In the genomic region with DNA sequence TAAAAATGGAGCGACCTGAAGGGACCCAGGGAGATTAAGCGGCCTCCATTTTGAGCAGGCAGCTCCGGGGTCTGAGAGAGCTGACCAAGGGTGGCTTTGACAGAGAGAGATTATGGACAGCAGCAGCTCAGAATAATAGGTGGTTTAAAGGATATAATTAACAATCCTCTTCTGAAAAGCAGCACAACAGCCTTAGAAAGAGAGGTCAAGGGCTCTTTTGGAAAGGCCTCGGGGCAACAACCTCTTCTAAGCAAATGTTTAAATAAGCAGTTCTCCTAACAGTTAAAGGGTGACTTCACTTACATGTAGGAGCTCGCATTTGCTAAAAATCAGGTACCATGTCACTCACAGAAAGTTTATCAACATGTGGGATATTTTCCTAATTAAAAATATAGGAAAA, we compare ENCODE assay signal across 18 cellular contexts.
A peak's percentile ranks its signal among the peaks of the same experiment; 100 is the strongest.
DNase-seq lines count a peak whose midpoint lies in the region; ATAC-seq, FAIRE-seq and TF ChIP-seq lines count a peak whose summit lies in the region.
"Had no signal": no experiment of that assay in that cellular context is flagged by ENCODE, and none has a peak within 500 bp of the region (broad histone marks: within the 10 kb centered on the region; RNA-seq: fewer than 3 reads in every experiment).

No MANE protein-coding gene starts in this region.

- no peaks in the 10 kb centered on the region for H3K4me1 ChIP-seq in uterus
- H3K4me1 ChIP-seq: left ventricle myocardium inferior had no signal

- TF ChIP-seq POLR2A in uterus (IDR thresholded peaks at IDR 0.05): no peak
- TF ChIP-seq POLR2A in H54 (IDR thresholded peaks at IDR 0.05; ENCODE audit: low read depth, low read length): no peak

- no peak for TF ChIP-seq CTCF in uterus (IDR thresholded peaks at IDR 0.05)

- intact Hi-C loops in uterus (cut with DNase I; ENCODE audit: low total_unique reads): no loop called here

- no peaks in the 10 kb centered on the region for H3K27me3 ChIP-seq in uterus
- H3K27me3 ChIP-seq: tibial artery had no signal

- no peak for ATAC-seq in activated CD8-positive, alpha-beta memory T cell treated with anti-CD3 and anti-CD28 coated beads, Interleukin-2, amount 10 ng/mL, durations not matched to agents 7 days and 5 days
- peak; percentile 84 for ATAC-seq in left lobe of liver
- ATAC-seq: activated CD8-positive, alpha-beta T cell treated with anti-CD3 and anti-CD28 coated beads, Interleukin-2, amount 10 ng/mL, durations not matched to agents 7 days and 5 days; natural killer cell treated with Interleukin-12 subunit alpha and Interleukin-12 subunit beta and Interleukin-15 and Interleukin-18, amount 100 ng/mL, for 72 hours; right cardiac atrium had no signal

- no peak overlapping the region for H3K4me3 ChIP-seq in uterus
- H3K4me3 ChIP-seq: left ventricle myocardium inferior, tibial artery had no signal

- CTCF ChIA-PET in activated CD8-positive, alpha-beta memory T cell treated with anti-CD3 and anti-CD28 coated beads, Interleukin-2, amount 10 ng/mL, durations not matched to agents 7 days and 5 days (lab: Charles Lee): no interaction called here

- no peak for DNase-seq in activated CD8-positive, alpha-beta memory T cell treated with anti-CD3 and anti-CD28 coated beads, Interleukin-2, amount 10 ng/mL, durations not matched to agents 7 days and 5 days
- no peak for DNase-seq in activated CD8-positive, alpha-beta memory T cell treated with anti-CD3 and anti-CD28 coated beads for 24 hours
- DNase-seq in RPMI7951 (ENCODE audit: low read depth) (peak; percentile 37), left lobe of liver (ENCODE audit: low spot score) (no peak), uterus (no peak), HTR-8/SVneo (ENCODE audit: insufficient read length, low spot score) (no peak), H54 (ENCODE audit: insufficient read length, low spot score) (no peak)
- no peak for DNase-seq in stimulated activated CD4-positive, alpha-beta T cell treated with anti-CD3 and anti-CD28 coated beads, Interleukin-4, amount 100 ng/mL, for 4 hours
- DNase-seq: activated CD8-positive, alpha-beta T cell treated with anti-CD3 and anti-CD28 coated beads, Interleukin-2, amount 10 ng/mL, durations not matched to agents 7 days and 5 days; activated gamma-delta T cell; hippocampal formation; left ventricle myocardium inferior; NCI-H2171; right cardiac atrium; stimulated activated CD4-positive, alpha-beta T cell treated with anti-CD3 and anti-CD28 coated beads, Interleukin-2, amount 100 ng/mL, for 24 hours; tibial artery had no signal

- H3K4me1 Mint-ChIP-seq in activated CD8-positive, alpha-beta memory T cell treated with anti-CD3 and anti-CD28 coated beads, Interleukin-2, amount 10 ng/mL, durations not matched to agents 7 days and 5 days: peaks cover 20% of the 10 kb centered on the region

- H3K36me3 ChIP-seq in uterus: no peaks in the 10 kb centered on the region
- H3K36me3 ChIP-seq: left ventricle myocardium inferior, tibial artery had no signal

- peaks cover 6% of the 10 kb centered on the region for H3K27me3 Mint-ChIP-seq in activated CD8-positive, alpha-beta memory T cell treated with anti-CD3 and anti-CD28 coated beads, Interleukin-2, amount 10 ng/mL, durations not matched to agents 7 days and 5 days

- H3K27ac ChIP-seq in uterus: peak overlapping the region; percentile 44 to 55
- H3K27ac ChIP-seq: left ventricle myocardium inferior, tibial artery had no signal

- no peaks in the 10 kb centered on the region for H3K9me3 Mint-ChIP-seq in activated CD8-positive, alpha-beta memory T cell treated with anti-CD3 and anti-CD28 coated beads, Interleukin-2, amount 10 ng/mL, durations not matched to agents 7 days and 5 days (ENCODE audit: low read depth)
- H3K9me3 Mint-ChIP-seq: natural killer cell treated with Interleukin-12 subunit alpha and Interleukin-12 subunit beta and Interleukin-15 and Interleukin-18, amount 100 ng/mL, for 72 hours had no signal

- no peak overlapping the region for H3K4me3 Mint-ChIP-seq in activated CD8-positive, alpha-beta memory T cell treated with anti-CD3 and anti-CD28 coated beads, Interleukin-2, amount 10 ng/mL, durations not matched to agents 7 days and 5 days
- H3K4me3 Mint-ChIP-seq: activated CD8-positive, alpha-beta T cell treated with anti-CD3 and anti-CD28 coated beads, Interleukin-2, amount 10 ng/mL, durations not matched to agents 7 days and 5 days; brain; natural killer cell treated with Interleukin-12 subunit alpha and Interleukin-12 subunit beta and Interleukin-15 and Interleukin-18, amount 100 ng/mL, for 72 hours had no signal

- no peaks in the 10 kb centered on the region for H3K36me3 Mint-ChIP-seq in activated CD8-positive, alpha-beta memory T cell treated with anti-CD3 and anti-CD28 coated beads, Interleukin-2, amount 10 ng/mL, durations not matched to agents 7 days and 5 days
- H3K36me3 Mint-ChIP-seq: brain; natural killer cell treated with Interleukin-12 subunit alpha and Interleukin-12 subunit beta and Interleukin-15 and Interleukin-18, amount 100 ng/mL, for 72 hours had no signal

- FAIRE-seq in HTR-8/SVneo (lab: Jason Lieb, UNC) (no peak), H54 (lab: Jason Lieb, UNC) (no peak)

- H3K9me3 ChIP-seq in uterus: no peaks in the 10 kb centered on the region
- H3K9me3 ChIP-seq: left ventricle myocardium inferior, tibial artery had no signal

- peak overlapping the region; percentile 24 for H3K27ac Mint-ChIP-seq in activated CD8-positive, alpha-beta memory T cell treated with anti-CD3 and anti-CD28 coated beads, Interleukin-2, amount 10 ng/mL, durations not matched to agents 7 days and 5 days
- H3K27ac Mint-ChIP-seq: activated CD8-positive, alpha-beta T cell treated with anti-CD3 and anti-CD28 coated beads, Interleukin-2, amount 10 ng/mL, durations not matched to agents 7 days and 5 days; natural killer cell treated with Interleukin-12 subunit alpha and Interleukin-12 subunit beta and Interleukin-15 and Interleukin-18, amount 100 ng/mL, for 72 hours had no signal
